In genomic region chr6:27209167-27209566, GRCh38 we compare ENCODE assay signal across 21 cellular contexts. TPM values are rescaled to one million over a fixed set of nuclear protein-coding genes. Genes with fewer than 3 reads are reported as not detected.
"Had no signal": no experiment of that assay in that cellular context is flagged by ENCODE, and none has a peak within 500 bp of the region (broad histone marks: within the 10 kb centered on the region; RNA-seq: fewer than 3 reads in every experiment).

No MANE protein-coding gene starts in this region.

- H3K36me3 ChIP-seq: cardiac muscle cell, heart left ventricle, right lobe of liver, thoracic aorta, vagina had no signal

- H3K9me3 Mint-ChIP-seq: activated naive CD4-positive, alpha-beta T cell treated with anti-CD3 and anti-CD28 coated beads for 36 hours; nephron; type B pancreatic cell had no signal

- H3K4me1 ChIP-seq: body of pancreas, right lobe of liver, vagina had no signal

- H3K4me3 ChIP-seq: body of pancreas, cardiac muscle cell, heart left ventricle, right lobe of liver, skin epidermis, thoracic aorta, vagina had no signal

- H3K4me1 Mint-ChIP-seq: nephron had no signal

- H3K4me3 Mint-ChIP-seq: activated CD4-positive, alpha-beta T cell treated with anti-CD3 and anti-CD28 coated beads, Interleukin-2, amount 10 ng/mL, durations not matched to agents 7 days and 5 days; activated naive CD4-positive, alpha-beta T cell treated with anti-CD3 and anti-CD28 coated beads for 36 hours; nephron; type B pancreatic cell had no signal

- H3K27me3 ChIP-seq: vagina had no signal

- H3K27ac ChIP-seq: body of pancreas, cardiac muscle cell, heart left ventricle, right lobe of liver, skin epidermis, thoracic aorta, vagina had no signal

- H3K36me3 Mint-ChIP-seq: type B pancreatic cell had no signal

- H3K27ac Mint-ChIP-seq: activated CD4-positive, alpha-beta T cell treated with anti-CD3 and anti-CD28 coated beads, Interleukin-2, amount 10 ng/mL, durations not matched to agents 7 days and 5 days; activated naive CD4-positive, alpha-beta T cell treated with anti-CD3 and anti-CD28 coated beads for 36 hours; nephron; type B pancreatic cell had no signal

- ATAC-seq: body of pancreas, heart left ventricle, left cardiac atrium, right lobe of liver had no signal

- DNase-seq: activated CD4-positive, alpha-beta T cell treated with anti-CD3 and anti-CD28 coated beads, Interleukin-2, amount 10 ng/mL, durations not matched to agents 7 days and 5 days; activated CD4-positive, CD25-positive, alpha-beta regulatory T cell treated with anti-CD3 and anti-CD28 coated beads, Interleukin-2, amount 50 U/mL, for 72 hours; activated CD8-positive, alpha-beta memory T cell treated with anti-CD3 and anti-CD28 coated beads, Interleukin-2, amount 50 U/mL, for 4 hours; activated naive CD4-positive, alpha-beta T cell treated with anti-CD3 and anti-CD28 coated beads for 36 hours; activated T-cell treated with anti-CD3 and anti-CD28 coated beads, Interleukin-2, amount 50 U/mL, for 48 hours; body of pancreas; cortex of kidney; heart left ventricle; islet precursor cell; left cardiac atrium; right lobe of liver; stimulated activated CD8-positive, alpha-beta memory T cell treated with anti-CD3 and anti-CD28 coated beads, Interleukin-4, amount 100 ng/mL, for 48 hours; stimulated activated naive CD4-positive, alpha-beta T cell had no signal

- H3K9me3 ChIP-seq: body of pancreas, heart left ventricle, right lobe of liver, thoracic aorta, vagina had no signal

RNA-seq across cellular contexts. Expression of gene PRSS16, which starts 38.3 kb away (rescaled TPM):
- total RNA-seq: cerebellum, fibroblast of villous mesenchyme, thoracic aorta had no signal
